ENCODE assay signal across 8 cellular contexts in the genomic region with DNA sequence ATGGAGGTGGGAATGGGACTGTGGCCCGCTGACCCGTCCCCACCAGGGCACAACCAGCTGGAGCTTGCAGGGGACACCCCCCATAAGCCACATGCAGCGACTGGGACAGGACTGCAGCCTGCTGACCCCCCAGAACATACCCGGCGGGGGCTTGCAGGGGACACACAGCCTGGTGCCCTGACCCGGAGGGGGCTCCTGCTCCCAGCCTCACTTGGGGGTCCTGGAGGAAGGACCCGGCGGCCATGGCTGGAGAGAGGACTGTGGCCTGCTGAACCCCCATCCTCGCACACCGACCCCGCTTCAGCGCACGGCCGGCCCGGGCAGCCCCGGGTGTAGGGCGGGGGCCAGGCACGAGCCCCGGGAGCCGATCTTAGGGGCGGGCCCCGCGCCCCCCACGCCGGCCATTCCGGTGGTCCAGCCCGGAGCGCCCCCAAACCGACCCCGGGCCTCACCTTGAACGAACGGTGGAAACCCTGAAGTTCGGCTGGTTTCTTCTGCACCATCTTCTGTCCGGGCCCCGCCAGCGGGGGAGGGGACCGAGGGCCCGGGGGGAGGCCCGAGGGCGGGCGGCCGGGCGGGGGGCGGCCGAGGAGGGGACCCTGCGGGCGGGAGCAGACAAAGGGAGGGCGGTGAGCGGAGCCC. TPM values are rescaled to one million over a fixed set of nuclear protein-coding genes. Genes with fewer than 3 reads are reported as not detected.
DNase-seq lines count a peak whose midpoint lies in the region; ATAC-seq and TF ChIP-seq lines count a peak whose summit lies in the region.

No MANE protein-coding gene starts in this region.

- intact Hi-C loops in aorta (cut with DNase I) = no loop called here

- H3K4me3 ChIP-seq in AG04449 (ENCODE audit: low read depth, low read length) (peak overlapping the region; percentile 73), Loucy (ENCODE audit: low read length, poor library complexity, severe bottlenecking) (peak overlapping the region; percentile 79), choroid plexus epithelial cell (ENCODE audit: low read depth, low read length) (peak overlapping the region; percentile 91), mononuclear cell (ENCODE audit: low read length) (peak overlapping the region; percentile 91), aorta (ENCODE audit: low read length in 2 of 2) (peak overlapping the region; percentile 85)

- no peaks in the 10 kb centered on the region for H3K27me3 ChIP-seq in Loucy (ENCODE audit: insufficient read depth, low read length, poor library complexity, severe bottlenecking)
- no peaks in the 10 kb centered on the region for H3K27me3 ChIP-seq in mononuclear cell (ENCODE audit: insufficient read depth, low read length)
- H3K27me3 ChIP-seq in aorta (ENCODE audit: control insufficient read depth in 1 of 2, insufficient read depth in 2 of 2, low read length in 1 of 2) = peaks cover 0 to 2% of the 10 kb centered on the region in 2 donors

- 0 to 1% methylated on average over 46 to 49 of the region's 49 CpGs for WGBS in aorta, 2 donors

- no peaks in the 10 kb centered on the region for H3F3A ChIP-seq in Loucy (ENCODE audit: low read depth)

- H2AFZ ChIP-seq in Loucy (ENCODE audit: low read length) = no peak overlapping the region

- no peaks in the 10 kb centered on the region for H3K9me2 ChIP-seq in Loucy (replicated peaks; ENCODE audit: low read depth, low read length)

- H3K4me1 ChIP-seq in Loucy (ENCODE audit: insufficient read depth, low read length, poor library complexity, severe bottlenecking) (peaks cover 52% of the 10 kb centered on the region), mononuclear cell (ENCODE audit: insufficient read depth, low read length) (peaks cover 66% of the 10 kb centered on the region), aorta (ENCODE audit: control insufficient read depth in 1 of 2, insufficient read depth in 2 of 2, low read length in 2 of 2) (peaks cover 0 to 4% of the 10 kb centered on the region in 2 donors)

- peak overlapping the region; percentile 84 for H3K9ac ChIP-seq in Loucy (ENCODE audit: low read depth, low read length, poor library complexity, severe bottlenecking)

- ATAC-seq in GM19455 (IDR thresholded peaks at IDR 0.05; ENCODE audit: unreplicated experiment) (peak; percentile 7), aorta (ENCODE audit: low FRiP score) (peak; percentile 13)

- DNase-seq in AG04449 (ENCODE audit: low read depth, low spot score) = no peak
- no peak for DNase-seq in choroid plexus epithelial cell (ENCODE audit: low read depth)
- peak in 1 of 2 donors; percentile 64 for DNase-seq in aorta
- no peak for DNase-seq in GM10266 (ENCODE audit: extremely low spot score)
- DNase-seq in activated gamma-delta T cell treated with Interleukin-2 at 50 U/mL for 16 hours = no peak

- peak overlapping the region in 1 of 2 donors; percentile 72 for H3K27ac ChIP-seq in aorta (ENCODE audit: low read depth in 1 of 2, low read length in 2 of 2)

- H3K9me3 ChIP-seq in Loucy (ENCODE audit: insufficient read depth, low read depth, low read length) (no peaks in the 10 kb centered on the region), mononuclear cell (ENCODE audit: low read depth, low read length) (no peaks in the 10 kb centered on the region), aorta (ENCODE audit: control insufficient read depth, low read length) (no peaks in the 10 kb centered on the region)

- H3K4me2 ChIP-seq in Loucy (ENCODE audit: low read depth, low read length, poor library complexity, severe bottlenecking) = peak overlapping the region; percentile 85

- H3K36me3 ChIP-seq in Loucy (ENCODE audit: insufficient read depth, low read length) (no peaks in the 10 kb centered on the region), aorta (ENCODE audit: control insufficient read depth in 1 of 2, insufficient read depth in 2 of 2, low read length in 1 of 2) (no peaks in the 10 kb centered on the region)

- POLR2A ChIA-PET in AG04449 (lab: Yijun Ruan, JAX) = interaction anchor here (1.2 kb wide), 1 partner anchor 8 kb away, joined by 3 read pairs; no protein-coding TSS in a partner anchor

- peaks cover 63% of the 10 kb centered on the region for H3K79me2 ChIP-seq in Loucy (ENCODE audit: insufficient read depth, low read length)

- H4K20me1 ChIP-seq in Loucy (ENCODE audit: insufficient read depth, low read length, poor library complexity, severe bottlenecking) = peaks cover 53% of the 10 kb centered on the region

- CTCF ChIA-PET in AG04449 (lab: Yijun Ruan, JAX) = interaction anchor here (0.9 to 1.8 kb wide), 3 partner anchors 17 to 38 kb away, joined by 3 to 5 read pairs (median 4); no protein-coding TSS in a partner anchor

- no peak for TF ChIP-seq CTCF in AG04449 (IDR thresholded peaks at IDR 0.05; ENCODE audit: insufficient read depth, low read length, missing control alignments)
- TF ChIP-seq CTCF in Loucy (conservative IDR thresholded peaks at IDR 0.05; ENCODE audit: low read length) = no peak
- TF ChIP-seq CTCF in choroid plexus epithelial cell (conservative IDR thresholded peaks at IDR 0.05; ENCODE audit: low read depth, low read length) = no peak
- TF ChIP-seq CTCF in GM10266 (IDR thresholded peaks at IDR 0.05; ENCODE audit: control insufficient read depth, insufficient read depth, low read depth, missing control alignments) = no peak

RNA-seq across cellular contexts. Expression of a gene that starts 0.6 kb away (rescaled TPM):
- total RNA-seq in mononuclear cell = 163 TPM
- total RNA-seq in aorta = 100 to 1,000 TPM in 1 of 2 donors, 10 to 100 TPM in 1; 93.0 to 103 TPM
- polyA plus RNA-seq in aorta = 10 to 100 TPM; 49.3 to 68.1 TPM

RNA-seq across cellular contexts. Expression of a gene that starts 35.0 kb away (rescaled TPM):
- total RNA-seq in mononuclear cell = 23.2 TPM
- 10 to 100 TPM; 46.2 to 62.7 TPM for total RNA-seq in aorta
- 10 to 100 TPM; 27.5 to 56.7 TPM for polyA plus RNA-seq in aorta

RNA-seq across cellular contexts. Expression of a gene that starts 45.7 kb away (rescaled TPM):
- 87.3 TPM for total RNA-seq in mononuclear cell
- 10 to 100 TPM; 41.1 to 43.6 TPM for total RNA-seq in aorta
- polyA plus RNA-seq in aorta = 10 to 100 TPM; 12.5 to 15.5 TPM

RNA-seq across cellular contexts. Expression of a gene that starts 46.2 kb away (rescaled TPM):
- total RNA-seq in mononuclear cell = 2.9 TPM
- 1 to 10 TPM; 1.6 to 3.6 TPM for total RNA-seq in aorta
- 10 to 100 TPM in 1 of 2 donors, 1 to 10 TPM in 1; 5.5 to 25.2 TPM for polyA plus RNA-seq in aorta
